In genomic region chr10:52359466-52359865, GRCh38 we compare ENCODE assay signal across 27 cellular contexts. TPM values are rescaled to one million over a fixed set of nuclear protein-coding genes. Genes with fewer than 3 reads are reported as not detected.
"Had no signal": no experiment of that assay in that cellular context is flagged by ENCODE, and none has a peak within 500 bp of the region (broad histone marks: within the 10 kb centered on the region; RNA-seq: fewer than 3 reads in every experiment).

No MANE protein-coding gene starts in this region.

- H3K27me3 ChIP-seq: brain microvascular endothelial cell, thyroid gland had no signal

- H3K4me3 Mint-ChIP-seq: activated CD4-positive, alpha-beta T cell treated with anti-CD3 and anti-CD28 coated beads, Interleukin-2, amount 10 ng/mL, durations not matched to agents 7 days and 5 days; activated CD8-positive, alpha-beta T cell treated with anti-CD3 and anti-CD28 coated beads, Interleukin-2, amount 10 ng/mL, durations not matched to agents 7 days and 5 days; activated naive CD8-positive, alpha-beta T cell treated with anti-CD3 and anti-CD28 coated beads, Interleukin-2, amount 10 ng/mL, durations not matched to agents 7 days and 5 days; activated T-cell treated with anti-CD3 and anti-CD28 coated beads, Interleukin-2, amount 50 U/mL, for 24 hours; central memory CD8-positive, alpha-beta T cell; mesothelial cell of epicardium; nephron; T-helper 2 cell treated with Interferon-gamma antibody and Interleukin-4, amounts not matched to agents 5 μg/mL and 100 μg/mL, for 36 hours had no signal

- ATAC-seq: activated CD8-positive, alpha-beta T cell treated with anti-CD3 and anti-CD28 coated beads, Interleukin-2, amount 10 ng/mL, durations not matched to agents 7 days and 5 days; left lobe of liver had no signal

- H3K36me3 Mint-ChIP-seq: activated naive CD8-positive, alpha-beta T cell treated with anti-CD3 and anti-CD28 coated beads, Interleukin-2, amount 10 ng/mL, durations not matched to agents 7 days and 5 days; mesothelial cell of epicardium had no signal

- FAIRE-seq: frontal cortex, kidney, urothelium cell line had no signal

- H3K27ac ChIP-seq: brain microvascular endothelial cell, coronary artery, thyroid gland had no signal

- H3K4me3 ChIP-seq: coronary artery, lung, thyroid gland had no signal

- H3K4me1 Mint-ChIP-seq: activated CD4-positive, alpha-beta T cell treated with anti-CD3 and anti-CD28 coated beads, Interleukin-2, amount 10 ng/mL, durations not matched to agents 7 days and 5 days; activated naive CD8-positive, alpha-beta T cell treated with anti-CD3 and anti-CD28 coated beads, Interleukin-2, amount 10 ng/mL, durations not matched to agents 7 days and 5 days; central memory CD8-positive, alpha-beta T cell; nephron had no signal

- H3K4me1 ChIP-seq: thyroid gland had no signal

- DNase-seq: activated CD4-positive, alpha-beta T cell treated with anti-CD3 and anti-CD28 coated beads, Interleukin-2, amount 10 ng/mL, durations not matched to agents 7 days and 5 days; activated CD8-positive, alpha-beta T cell treated with anti-CD3 and anti-CD28 coated beads, Interleukin-2, amount 10 ng/mL, durations not matched to agents 7 days and 5 days; activated naive CD4-positive, alpha-beta T cell treated with Interleukin-2 at 50 U/mL for 16 hours; activated naive CD8-positive, alpha-beta T cell treated with anti-CD3 and anti-CD28 coated beads, Interleukin-2, amount 10 ng/mL, durations not matched to agents 7 days and 5 days; activated T-cell treated with anti-CD3 and anti-CD28 coated beads, Interleukin-2, amount 50 U/mL, for 24 hours; amygdala; brain microvascular endothelial cell; head of caudate nucleus; kidney; nucleus accumbens; posterior cingulate gyrus; retina; stimulated activated CD4-positive, alpha-beta T cell treated with anti-CD3 and anti-CD28 coated beads, Interleukin-12 subunit alpha, Interleukin-12 subunit beta, amount 100 ng/mL, for 4 hours; stimulated activated CD4-positive, alpha-beta T cell treated with anti-CD3 and anti-CD28 coated beads, Interleukin-1b, Interleukin-23, amount 100 ng/mL, for 48 hours; stimulated activated CD8-positive, alpha-beta memory T cell treated with anti-CD3 and anti-CD28 coated beads, Interleukin-4, amount 100 ng/mL, for 48 hours; stimulated activated naive CD4-positive, alpha-beta T cell; thyroid gland had no signal

- H3K9me3 Mint-ChIP-seq: activated CD4-positive, alpha-beta T cell treated with anti-CD3 and anti-CD28 coated beads, Interleukin-2, amount 10 ng/mL, durations not matched to agents 7 days and 5 days; activated T-cell treated with anti-CD3 and anti-CD28 coated beads, Interleukin-2, amount 50 U/mL, for 24 hours; activated T-helper 2 cell treated with anti-CD3 and anti-CD28 coated beads, Interferon-gamma antibody, Interleukin-2, Interleukin-4, amounts not matched to agents 10 μg/mL and 5 μg/mL and 100 μg/mL, durations not matched to agents 14 hours and 24 hours and 36 hours; T-helper 2 cell treated with Interferon-gamma antibody and Interleukin-4, amounts not matched to agents 5 μg/mL and 100 μg/mL, for 36 hours had no signal

- H3K27me3 Mint-ChIP-seq: activated CD4-positive, alpha-beta T cell treated with anti-CD3 and anti-CD28 coated beads, Interleukin-2, amount 10 ng/mL, durations not matched to agents 7 days and 5 days; activated naive CD8-positive, alpha-beta T cell treated with anti-CD3 and anti-CD28 coated beads, Interleukin-2, amount 10 ng/mL, durations not matched to agents 7 days and 5 days; activated T-cell treated with anti-CD3 and anti-CD28 coated beads, Interleukin-2, amount 50 U/mL, for 24 hours; central memory CD8-positive, alpha-beta T cell had no signal

- H3K36me3 ChIP-seq: brain microvascular endothelial cell, thyroid gland had no signal

- H3K27ac Mint-ChIP-seq: activated CD4-positive, alpha-beta T cell treated with anti-CD3 and anti-CD28 coated beads, Interleukin-2, amount 10 ng/mL, durations not matched to agents 7 days and 5 days; activated CD8-positive, alpha-beta T cell treated with anti-CD3 and anti-CD28 coated beads, Interleukin-2, amount 10 ng/mL, durations not matched to agents 7 days and 5 days; activated naive CD8-positive, alpha-beta T cell treated with anti-CD3 and anti-CD28 coated beads, Interleukin-2, amount 10 ng/mL, durations not matched to agents 7 days and 5 days; activated T-cell treated with anti-CD3 and anti-CD28 coated beads, Interleukin-2, amount 50 U/mL, for 24 hours; activated T-helper 2 cell treated with anti-CD3 and anti-CD28 coated beads, Interferon-gamma antibody, Interleukin-2, Interleukin-4, amounts not matched to agents 10 μg/mL and 5 μg/mL and 100 μg/mL, durations not matched to agents 14 hours and 24 hours and 36 hours; mesothelial cell of epicardium; nephron; T-helper 2 cell treated with Interferon-gamma antibody and Interleukin-4, amounts not matched to agents 5 μg/mL and 100 μg/mL, for 36 hours had no signal

- H3K9me3 ChIP-seq: thyroid gland had no signal

RNA-seq across cellular contexts. Expression of gene DKK1, which starts 45.4 kb away (rescaled TPM):
- total RNA-seq: activated CD4-positive, alpha-beta T cell treated with anti-CD3 and anti-CD28 coated beads, Interleukin-2, amount 10 ng/mL, durations not matched to agents 7 days and 5 days; activated CD8-positive, alpha-beta T cell treated with anti-CD3 and anti-CD28 coated beads, Interleukin-2, amount 10 ng/mL, durations not matched to agents 7 days and 5 days; activated naive CD8-positive, alpha-beta T cell treated with anti-CD3 and anti-CD28 coated beads, Interleukin-2, amount 10 ng/mL, durations not matched to agents 7 days and 5 days; activated T-helper 2 cell treated with anti-CD3 and anti-CD28 coated beads, Interferon-gamma antibody, Interleukin-2, Interleukin-4, amounts not matched to agents 10 μg/mL and 5 μg/mL and 100 μg/mL, durations not matched to agents 14 hours and 24 hours and 36 hours had no signal
